9 cellular contexts compared by ENCODE assay signal in genomic region chr12:102317155-102317554, GRCh38.
"Had no signal": no experiment of that assay in that cellular context is flagged by ENCODE, and none has a peak within 500 bp of the region (broad histone marks: within the 10 kb centered on the region; RNA-seq: fewer than 3 reads in every experiment).

No MANE protein-coding gene starts in this region.

- H3K4me3 ChIP-seq: GM23248, HAP-1 had no signal

- H3K4me1 ChIP-seq: HAP-1 had no signal

- FAIRE-seq: HepG2 had no signal

- H3K9me3 ChIP-seq: HAP-1 had no signal

- ATAC-seq: HCT116, HepG2 had no signal

- H3K9ac ChIP-seq: GM23248 had no signal

- H3K27ac Mint-ChIP-seq: HFFc6 had no signal

- H3K27ac ChIP-seq: GM23248, HL-60 had no signal

- H2AFZ ChIP-seq: GM23248 had no signal

- H3K4me3 Mint-ChIP-seq: HFFc6 had no signal

- H3K9me3 Mint-ChIP-seq: HFFc6 had no signal

- DNase-seq: GM23248, GOT3, H7, HFFc6, IMR-90 had no signal

- H3K36me3 ChIP-seq: HAP-1 had no signal
